Comparison of ENCODE assay signal across 8 cellular contexts in the genomic region with DNA sequence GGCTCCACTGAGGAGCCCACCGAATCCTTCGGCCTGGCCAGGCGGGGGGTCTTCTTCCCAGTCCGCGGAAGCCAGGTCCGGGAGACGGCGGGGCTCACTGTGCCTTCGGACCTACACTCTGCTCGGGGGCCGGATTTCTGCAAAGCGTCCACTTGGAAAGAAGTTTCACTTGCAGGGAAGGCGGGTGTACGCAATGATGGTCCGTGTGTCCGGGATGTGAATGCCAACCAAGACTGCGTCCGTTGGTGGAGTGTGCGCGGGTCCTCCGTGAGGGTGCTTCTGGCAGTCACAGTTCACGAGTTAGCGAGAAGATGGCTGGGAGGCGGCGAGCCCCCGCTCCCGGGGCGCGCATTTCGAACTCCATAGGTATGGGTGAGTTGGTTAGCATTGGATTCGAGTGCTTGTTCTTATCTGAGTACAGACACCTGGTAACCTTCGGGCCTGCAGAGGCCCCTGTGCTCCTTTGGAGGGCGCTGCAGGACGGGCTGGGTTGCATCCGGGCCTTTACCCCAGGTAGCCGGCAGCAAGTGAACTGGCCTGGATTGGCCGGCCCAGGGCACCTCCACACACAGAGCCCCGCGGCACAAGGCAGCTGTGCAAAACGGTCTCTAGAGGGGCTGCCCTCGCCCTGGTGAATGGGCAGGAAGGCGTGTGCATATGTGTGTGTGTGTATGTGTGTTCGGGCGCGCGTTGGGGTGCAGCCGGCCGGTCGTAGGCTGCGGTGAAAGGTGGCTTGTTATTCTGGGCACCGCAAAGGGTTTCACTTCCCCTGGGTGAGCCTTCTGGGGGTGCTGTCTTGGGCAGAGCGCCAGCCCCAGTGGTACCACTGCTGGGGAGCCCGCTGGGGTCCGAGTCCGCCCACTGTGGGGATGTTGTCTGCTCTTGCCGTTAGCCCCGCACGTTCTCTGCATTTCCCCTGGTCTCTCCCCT. TPM values are rescaled to one million over a fixed set of nuclear protein-coding genes. Genes with fewer than 3 reads are reported as not detected.
DNase-seq lines count a peak whose midpoint lies in the region; ATAC-seq, FAIRE-seq and TF ChIP-seq lines count a peak whose summit lies in the region.

No MANE protein-coding gene starts in this region.

- peak overlapping the region; percentile 78 for H3K4me3 Mint-ChIP-seq in activated CD4-positive, alpha-beta T cell treated with anti-CD3 and anti-CD28 coated beads for 36 hours

- H3K27ac ChIP-seq in A549 = peak overlapping the region; percentile 49 to 86; a peak in 5 of 6 replicates
- H3K27ac ChIP-seq in dorsolateral prefrontal cortex = peak overlapping the region in 1 of 59 donors; percentile 43

- H3K4me3 ChIP-seq in A549 (peak overlapping the region; percentile 52), dorsolateral prefrontal cortex (peak overlapping the region; percentile 23 to 77 (median 58)), mucosa of descending colon (no peak overlapping the region)

- no peak for TF ChIP-seq POLR2A in A549 (IDR thresholded peaks at IDR 0.05; ENCODE audit: low read length)

- H3K27me3 Mint-ChIP-seq in activated CD4-positive, alpha-beta T cell treated with anti-CD3 and anti-CD28 coated beads for 36 hours = no peaks in the 10 kb centered on the region

- no peaks in the 10 kb centered on the region for H3K9me3 Mint-ChIP-seq in activated CD4-positive, alpha-beta T cell treated with anti-CD3 and anti-CD28 coated beads for 36 hours (ENCODE audit: low read depth)

- H3K9me3 ChIP-seq in A549 (no peaks in the 10 kb centered on the region), mucosa of descending colon (no peaks in the 10 kb centered on the region)

- H3K27me3 ChIP-seq in dorsolateral prefrontal cortex = peaks cover 0 to 8% (median 0%) of the 10 kb centered on the region in 45 donors

- no peaks in the 10 kb centered on the region for H3K36me3 Mint-ChIP-seq in activated CD4-positive, alpha-beta T cell treated with anti-CD3 and anti-CD28 coated beads for 36 hours (ENCODE audit: low read depth)

- no peak for TF ChIP-seq RAD21 in A549 (conservative IDR thresholded peaks at IDR 0.05 in 1 of 2, IDR thresholded peaks at IDR 0.05 in 1 of 2)

- intact Hi-C loops in activated CD4-positive, alpha-beta T cell treated with anti-CD3 and anti-CD28 coated beads for 36 hours (cut with DNase I, micrococcal nuclease) = loop anchor here (1.0 to 5.0 kb wide), 7 partner anchors 13 to 603 kb away; a partner anchor contains a TSS
- intact Hi-C loops in dorsolateral prefrontal cortex (cut with DNase I) = loop anchor here (2.0 to 5.0 kb wide), 5 partner anchors 113 to 368 kb away; no protein-coding TSS in a partner anchor
- intact Hi-C loops in mucosa of descending colon (cut with DNase I, micrococcal nuclease) = loop anchor here in 1 of 2 donors (5.0 kb wide), 1 partner anchor 177 kb away; no protein-coding TSS in a partner anchor

- TF ChIP-seq EP300 in A549 (IDR thresholded peaks at IDR 0.05) = no peak

- H3K27ac Mint-ChIP-seq in activated CD4-positive, alpha-beta T cell treated with anti-CD3 and anti-CD28 coated beads for 36 hours = peak overlapping the region; percentile 90

- peaks cover 41% of the 10 kb centered on the region for H3K4me1 Mint-ChIP-seq in activated CD4-positive, alpha-beta T cell treated with anti-CD3 and anti-CD28 coated beads for 36 hours

- POLR2A ChIA-PET in A549 (lab: Yijun Ruan, JAX) = interaction anchor here (0.7 to 0.8 kb wide), 2 partner anchors 14 to 116 kb away, joined by 3 to 4 read pairs; a partner anchor contains a TSS
- POLR2A ChIA-PET in activated CD4-positive, alpha-beta T cell treated with anti-CD3 and anti-CD28 coated beads for 36 hours (lab: Charles Lee) = interaction anchor here (0.5 to 1.3 kb wide), 4 partner anchors 14 to 402 kb away, joined by 3 to 6 read pairs (median 4); a partner anchor contains a TSS

- DNase-seq in A549 (ENCODE audit: low read depth in 1 of 2, low spot score in 1 of 2) (peak; percentile 29 to 49), GM19238 (ENCODE audit: insufficient read length, low spot score) (peak; percentile 30), dorsolateral prefrontal cortex (peak in 5 of 10 donors; percentile 4 to 54 (median 43)), mucosa of descending colon (peak; percentile 52 to 81 (median 57)), NCI-H524 treated with DMSO at 0.1 percent for 48 hours (lab: John Stamatoyannopoulos, UW) (no peak)
- peak; percentile 89 for DNase-seq in activated CD4-positive, alpha-beta T cell treated with anti-CD3 and anti-CD28 coated beads for 36 hours
- DNase-seq in stimulated activated CD8-positive, alpha-beta memory T cell treated with anti-CD3 and anti-CD28 coated beads, Interleukin-7, amount 100 ng/mL, for 48 hours (ENCODE audit: extremely low read depth in 1 of 2, low read depth in 1 of 2) = peak; percentile 32 to 54

- peak; percentile 25 to 43 for ATAC-seq in A549
- peak; percentile 70 for ATAC-seq in HG03432 (IDR thresholded peaks at IDR 0.05; ENCODE audit: unreplicated experiment)
- peak; percentile 78 for ATAC-seq in activated CD4-positive, alpha-beta T cell treated with anti-CD3 and anti-CD28 coated beads for 36 hours
- peak; percentile 67 for ATAC-seq in mucosa of descending colon

- no peak; the same call in 2 of the 3 replicates for TF ChIP-seq CTCF in A549 (IDR thresholded peaks at IDR 0.05)
- peak in 37 of 56 donors; percentile 7 to 65 (median 45) for TF ChIP-seq CTCF in dorsolateral prefrontal cortex (IDR thresholded peaks at IDR 0.05 in 54 of 56, conservative IDR thresholded peaks at IDR 0.05 in 2 of 56; ENCODE audit: low read depth in 1 of 56, partially characterized antibody in 56 of 56)
- TF ChIP-seq CTCF in mucosa of descending colon (IDR thresholded peaks at IDR 0.05) = peak; percentile 4

- FAIRE-seq in A549 (lab: Jason Lieb, UNC) = no peak

- H3K36me3 ChIP-seq in mucosa of descending colon (ENCODE audit: low read depth) = no peaks in the 10 kb centered on the region

- H3K4me1 ChIP-seq in A549 (peaks cover 6% of the 10 kb centered on the region; the same call in 2 of the 3 replicates), mucosa of descending colon (ENCODE audit: low read depth) (no peaks in the 10 kb centered on the region)

- WGBS in A549 (ENCODE audit: missing lambda C conversion rate) = 60% methylated on average over 45 of the region's 58 CpGs

- peak overlapping the region; percentile 78 for H3K4me2 ChIP-seq in A549

- CTCF ChIA-PET in A549 (lab: Yijun Ruan, JAX) = interaction anchor here (0.6 to 6.4 kb wide), 20 partner anchors 12 to 521 kb away, joined by 3 to 129 read pairs (median 4); a partner anchor contains a TSS
- CTCF ChIA-PET in activated CD4-positive, alpha-beta T cell treated with anti-CD3 and anti-CD28 coated beads for 36 hours (lab: Charles Lee) = interaction anchor here (0.6 to 7.1 kb wide), 25 partner anchors 10 to 382 kb away, joined by 3 to 194 read pairs (median 6); a partner anchor contains a TSS

TF ChIP-seq in A549, 52 proteins besides CTCF, POLR2A, EP300 and RAD21:
- TF ChIP-seq, protein P1, sequence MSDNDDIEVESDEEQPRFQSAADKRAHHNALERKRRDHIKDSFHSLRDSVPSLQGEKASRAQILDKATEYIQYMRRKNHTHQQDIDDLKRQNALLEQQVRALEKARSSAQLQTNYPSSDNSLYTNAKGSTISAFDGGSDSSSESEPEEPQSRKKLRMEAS (IDR thresholded peaks at IDR 0.05) = 0 out of 2 replicates have a peak, but pooled peaks have one; percentile 0
- TF ChIP-seq GATA3 (IDR thresholded peaks at IDR 0.05; ENCODE audit: borderline replicate concordance) = no peak

RNA-seq across cellular contexts. Expression of a gene that starts 13.3 kb away (rescaled TPM):
- polyA plus RNA-seq in A549 (2011; rRNA removed) (37.9 and 43.8 TPM in 2 replicates), A549 (2017; fragmentation: RNase III; extraction: RNeasy Plus Mini Kit Qiagen cat#74134 plus additional on column Dnase treatment) (13.3 to 16.4 TPM (median 16.4 TPM) in 3 replicates)
- polyA plus RNA-seq in A549 (2012; cell fraction: cytosol; rRNA removed) = 6.7 and 7.7 TPM in 2 replicates
- 5.5 and 7.5 TPM in 2 replicates for polyA plus RNA-seq in A549 (2012; cell fraction: nucleus; rRNA removed)
- polyA minus RNA-seq in A549 (2011; rRNA and poly(A)+ RNA removed) = 9.8 and 11.9 TPM in 2 replicates
- total RNA-seq in activated CD4-positive, alpha-beta T cell treated with anti-CD3 and anti-CD28 coated beads for 36 hours = 10 to 100 TPM; 13.1 to 14.8 TPM
- total RNA-seq in dorsolateral prefrontal cortex (10 to 100 TPM in 113 of 120 experiments, 1 to 10 TPM in 7; 7.2 to 17.8 (median 12.7) TPM), mucosa of descending colon (10 to 100 TPM; 11.7 to 23.9 (median 15.5) TPM)
